In genomic region chr19:11736696-11737095, GRCh38 we compare ENCODE assay signal across 1 cellular context.
TF ChIP-seq lines count a peak whose summit lies in the region.

No MANE protein-coding gene starts in this region.

TF ChIP-seq in HEK293, 187 proteins besides CTCF, POLR2A, EP300 and RAD21 (continued from another document and continues in another):
- no peak for TF ChIP-seq PRDM10 (tag by site-specific recombination; IDR thresholded peaks at IDR 0.05)
- TF ChIP-seq ZSCAN18 (tag by site-specific recombination; IDR thresholded peaks at IDR 0.05) = no peak
- TF ChIP-seq AEBP2 (tag by site-specific recombination; IDR thresholded peaks at IDR 0.05; ENCODE audit: borderline replicate concordance) = no peak
- TF ChIP-seq ZNF416 (tag by site-specific recombination; IDR thresholded peaks at IDR 0.05) = no peak
- no peak for TF ChIP-seq SP3 (tag by site-specific recombination; IDR thresholded peaks at IDR 0.05)
- no peak for TF ChIP-seq KLF7 (tag by site-specific recombination; IDR thresholded peaks at IDR 0.05; ENCODE audit: borderline replicate concordance)
- TF ChIP-seq ZNF391 (tag by site-specific recombination; IDR thresholded peaks at IDR 0.05; ENCODE audit: borderline replicate concordance, low read depth) = no peak
- no peak for TF ChIP-seq ZNF514 (tag by site-specific recombination; IDR thresholded peaks at IDR 0.05)
- no peak for TF ChIP-seq ZBTB11 (tag by site-specific recombination; conservative IDR thresholded peaks at IDR 0.05; ENCODE audit: low read depth)
- no peak for TF ChIP-seq ZNF777 (tag by site-specific recombination; IDR thresholded peaks at IDR 0.05; ENCODE audit: borderline replicate concordance)
- TF ChIP-seq GLIS2 (tag by site-specific recombination; IDR thresholded peaks at IDR 0.05) = no peak
- no peak for TF ChIP-seq HOXC10 (CRISPR knock-in tag; IDR thresholded peaks at IDR 0.05)
- no peak for TF ChIP-seq ZNF169 (tag by site-specific recombination; IDR thresholded peaks at IDR 0.05)
- no peak for TF ChIP-seq KLF10 (tag by site-specific recombination; IDR thresholded peaks at IDR 0.05)
- TF ChIP-seq IKZF3 (tag by site-specific recombination; IDR thresholded peaks at IDR 0.05) = no peak
- TF ChIP-seq ZSCAN4 (tag by site-specific recombination; IDR thresholded peaks at IDR 0.05) = no peak
- no peak for TF ChIP-seq ZNF449 (tag by site-specific recombination; IDR thresholded peaks at IDR 0.05)
- peak; percentile 36; the same call in 1 of the 2 replicates for TF ChIP-seq ZNF394 (tag by site-specific recombination; IDR thresholded peaks at IDR 0.05; ENCODE audit: borderline replicate concordance)
- TF ChIP-seq ZFP37 (tag by site-specific recombination; IDR thresholded peaks at IDR 0.05) = no peak
- TF ChIP-seq ZSCAN16 (tag by site-specific recombination; IDR thresholded peaks at IDR 0.05) = no peak
- peak; percentile 33; the same call in 1 of the 2 replicates for TF ChIP-seq OSR2 (tag by site-specific recombination; IDR thresholded peaks at IDR 0.05)
- TF ChIP-seq ZNF677 (tag by site-specific recombination; IDR thresholded peaks at IDR 0.05) = no peak
- 0 out of 2 replicates have a peak, but pooled peaks have one; percentile 26 for TF ChIP-seq ZEB2 (tag by site-specific recombination; IDR thresholded peaks at IDR 0.05)
- TF ChIP-seq ZNF830 (tag by site-specific recombination; IDR thresholded peaks at IDR 0.05; ENCODE audit: low read depth) = no peak
- TF ChIP-seq YY2 (tag by site-specific recombination; IDR thresholded peaks at IDR 0.05) = no peak
- no peak for TF ChIP-seq ZNF529 (tag by site-specific recombination; IDR thresholded peaks at IDR 0.05; ENCODE audit: insufficient replicate concordance)
- TF ChIP-seq RBAK (tag by site-specific recombination; IDR thresholded peaks at IDR 0.05) = no peak
- TF ChIP-seq ZNF585B (tag by site-specific recombination; IDR thresholded peaks at IDR 0.05) = no peak
- no peak for TF ChIP-seq PRDM6 (tag by site-specific recombination; IDR thresholded peaks at IDR 0.05)
- TF ChIP-seq MEIS1 (CRISPR knock-in tag; IDR thresholded peaks at IDR 0.05; ENCODE audit: borderline replicate concordance) = no peak
- no peak for TF ChIP-seq ZNF639 (tag by site-specific recombination; IDR thresholded peaks at IDR 0.05)
- TF ChIP-seq ZNF624 (tag by site-specific recombination; IDR thresholded peaks at IDR 0.05) = no peak
- no peak for TF ChIP-seq ZSCAN30 (tag by site-specific recombination; IDR thresholded peaks at IDR 0.05)
- no peak for TF ChIP-seq ZNF555 (tag by site-specific recombination; conservative IDR thresholded peaks at IDR 0.05)
- TF ChIP-seq ZNF341 (tag by site-specific recombination; IDR thresholded peaks at IDR 0.05; ENCODE audit: low read depth) = peak; percentile 84
- no peak for TF ChIP-seq ZNF202 (tag by site-specific recombination; IDR thresholded peaks at IDR 0.05; ENCODE audit: borderline replicate concordance)
- no peak for TF ChIP-seq ZNF423 (tag by site-specific recombination; IDR thresholded peaks at IDR 0.05)
- 0 out of 2 replicates have a peak, but pooled peaks have one; percentile 18 for TF ChIP-seq ZNF629 (tag by site-specific recombination; IDR thresholded peaks at IDR 0.05)
- no peak for TF ChIP-seq OVOL3 (tag by site-specific recombination; IDR thresholded peaks at IDR 0.05)
- no peak for TF ChIP-seq ZNF513 (tag by site-specific recombination; IDR thresholded peaks at IDR 0.05)
- TF ChIP-seq ZNF112 (tag by site-specific recombination; IDR thresholded peaks at IDR 0.05) = no peak
- no peak for TF ChIP-seq ZNF544 (tag by site-specific recombination; IDR thresholded peaks at IDR 0.05)
- no peak for TF ChIP-seq ZNF776 (tag by site-specific recombination; IDR thresholded peaks at IDR 0.05; ENCODE audit: borderline replicate concordance)
- TF ChIP-seq ZNF433 (tag by site-specific recombination; IDR thresholded peaks at IDR 0.05; ENCODE audit: low read depth) = no peak
- no peak for TF ChIP-seq MYNN (tag by site-specific recombination; IDR thresholded peaks at IDR 0.05; ENCODE audit: borderline replicate concordance)
- TF ChIP-seq ZBTB48 (tag by site-specific recombination; IDR thresholded peaks at IDR 0.05) = no peak
- 0 out of 2 replicates have a peak, but pooled peaks have one; percentile 24 for TF ChIP-seq KLF8 (tag by site-specific recombination; IDR thresholded peaks at IDR 0.05)
- TF ChIP-seq ZNF701 (tag by site-specific recombination; IDR thresholded peaks at IDR 0.05) = no peak
